Comparison of ENCODE assay signal across 1 cellular context in the genomic region with DNA sequence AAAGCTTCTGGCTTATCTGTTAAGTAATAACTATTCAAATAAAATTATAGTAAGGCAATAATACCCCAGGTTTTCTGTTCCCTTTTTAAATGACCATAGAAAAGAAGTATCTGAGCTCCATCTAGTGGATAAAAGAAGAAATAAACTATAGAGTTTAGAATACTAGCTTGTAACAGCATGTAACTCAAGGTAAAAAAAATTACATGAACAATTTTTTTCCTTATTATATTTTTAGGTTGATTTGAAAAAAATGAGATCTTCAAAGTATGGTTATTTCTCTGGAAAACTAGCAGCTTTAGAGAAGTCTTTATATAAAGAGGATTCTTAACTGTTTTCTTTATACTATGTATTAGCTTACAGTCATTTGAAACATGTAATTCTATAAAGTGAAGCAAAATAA.
TF ChIP-seq lines count a peak whose summit lies in the region.

No MANE protein-coding gene starts in this region.

TF ChIP-seq in endothelial cell of umbilical vein, 7 proteins besides CTCF, POLR2A, EP300 and RAD21 (continued from another document):
- TF ChIP-seq EZH2 (IDR thresholded peaks at IDR 0.05; ENCODE audit: borderline replicate concordance, low read depth, low read length, severe bottlenecking) (no peak), JUN (IDR thresholded peaks at IDR 0.05; ENCODE audit: borderline replicate concordance, insufficient read depth, insufficient read length, low read depth) (no peak), MAX (IDR thresholded peaks at IDR 0.05; ENCODE audit: insufficient read depth, insufficient read length) (no peak), MYC (IDR thresholded peaks at IDR 0.05; ENCODE audit: low read depth, low read length) (no peak)
